ENCODE assay signal across 12 cellular contexts in genomic region chr19:39078436-39079200, GRCh38. TPM values are rescaled to one million over a fixed set of nuclear protein-coding genes. Genes with fewer than 3 reads are reported as not detected.
DNase-seq lines count a peak whose midpoint lies in the region; ATAC-seq and TF ChIP-seq lines count a peak whose summit lies in the region.
"Had no signal": no experiment of that assay in that cellular context is flagged by ENCODE, and none has a peak within 500 bp of the region (broad histone marks: within the 10 kb centered on the region; RNA-seq: fewer than 3 reads in every experiment).

No MANE protein-coding gene starts in this region.

- H3K27ac Mint-ChIP-seq in activated naive CD4-positive, alpha-beta T cell treated with anti-CD3 and anti-CD28 coated beads for 36 hours: no peak overlapping the region

- no peaks in the 10 kb centered on the region for H3K36me3 Mint-ChIP-seq in activated naive CD4-positive, alpha-beta T cell treated with anti-CD3 and anti-CD28 coated beads for 36 hours (ENCODE audit: low read depth)
- H3K36me3 Mint-ChIP-seq: CD4-positive, CD25-positive, alpha-beta regulatory T cell; naive thymus-derived CD8-positive, alpha-beta T cell had no signal

- H3K4me3 Mint-ChIP-seq in activated naive CD4-positive, alpha-beta T cell treated with anti-CD3 and anti-CD28 coated beads for 36 hours: no peak overlapping the region
- H3K4me3 Mint-ChIP-seq: CD4-positive, CD25-positive, alpha-beta regulatory T cell; naive thymus-derived CD8-positive, alpha-beta T cell had no signal

- H3K9me3 Mint-ChIP-seq in activated naive CD4-positive, alpha-beta T cell treated with anti-CD3 and anti-CD28 coated beads for 36 hours: no peaks in the 10 kb centered on the region

- DNase-seq in AG09309 (ENCODE audit: low read depth) (peak; percentile 96), NCI-H226 (peak; percentile 97), dedifferentiated amniotic fluid mesenchymal stem cell (ENCODE audit: extremely low spot score) (peak; percentile 94), medulla oblongata (ENCODE audit: extremely low spot score) (peak; percentile 88), T-helper 9 cell (no peak)
- no peak for DNase-seq in activated naive CD4-positive, alpha-beta T cell treated with anti-CD3 and anti-CD28 coated beads for 36 hours
- DNase-seq: activated effector memory CD4-positive, alpha-beta T cell treated with anti-CD3 and anti-CD28 coated beads, Interleukin-2, amount 50 U/mL, for 16 hours; CD4-positive, CD25-positive, alpha-beta regulatory T cell; glutamatergic neuron; naive thymus-derived CD8-positive, alpha-beta T cell had no signal

- ATAC-seq in HG03139 (IDR thresholded peaks at IDR 0.05; ENCODE audit: unreplicated experiment) (no peak), GM21576 (IDR thresholded peaks at IDR 0.05; ENCODE audit: unreplicated experiment) (no peak)
- ATAC-seq: naive thymus-derived CD8-positive, alpha-beta T cell had no signal

- H3K4me1 Mint-ChIP-seq in activated naive CD4-positive, alpha-beta T cell treated with anti-CD3 and anti-CD28 coated beads for 36 hours (ENCODE audit: low read depth): peaks cover 15% of the 10 kb centered on the region

- peaks cover 18% of the 10 kb centered on the region for H3K27me3 Mint-ChIP-seq in activated naive CD4-positive, alpha-beta T cell treated with anti-CD3 and anti-CD28 coated beads for 36 hours (ENCODE audit: low read depth)

- no peak for TF ChIP-seq CTCF in AG09309 (IDR thresholded peaks at IDR 0.05; ENCODE audit: control insufficient read depth, insufficient read depth, low read depth, low read length, missing control alignments)

- H3K4me3 ChIP-seq in AG09309 (ENCODE audit: control insufficient read depth, low read depth, low read length): no peak overlapping the region

- CTCF ChIA-PET in activated naive CD4-positive, alpha-beta T cell treated with anti-CD3 and anti-CD28 coated beads for 36 hours (lab: Charles Lee): no interaction called here

- intact Hi-C loops in activated naive CD4-positive, alpha-beta T cell treated with anti-CD3 and anti-CD28 coated beads for 36 hours (cut with micrococcal nuclease): no loop called here

RNA-seq across cellular contexts. Expression of gene ACP7, which starts 5.5 kb away (rescaled TPM):
- total RNA-seq in activated naive CD4-positive, alpha-beta T cell treated with anti-CD3 and anti-CD28 coated beads for 36 hours: not detected
- total RNA-seq: CD4-positive, CD25-positive, alpha-beta regulatory T cell; naive thymus-derived CD8-positive, alpha-beta T cell had no signal

RNA-seq across cellular contexts. Expression of gene FBXO27, which starts 46.3 kb away (rescaled TPM):
- 1 to 10 TPM; 1.0 to 1.8 TPM for total RNA-seq in activated naive CD4-positive, alpha-beta T cell treated with anti-CD3 and anti-CD28 coated beads for 36 hours
- total RNA-seq: naive thymus-derived CD8-positive, alpha-beta T cell had no signal

RNA-seq across cellular contexts. Expression of gene PAK4, which starts 47.0 kb away (rescaled TPM):
- total RNA-seq in activated naive CD4-positive, alpha-beta T cell treated with anti-CD3 and anti-CD28 coated beads for 36 hours: 10 to 100 TPM; 16.9 to 18.1 TPM

Comparison
In these comparisons a context has a peak if more than half of its experiments do, and no peak if none do; other contexts are left out.
1. DNase-seq: peak in AG09309 (single experiment), NCI-H226 (single experiment), dedifferentiated amniotic fluid mesenchymal stem cell (single experiment) and medulla oblongata (single experiment); none in T-helper 9 cell (single experiment) and activated naive CD4-positive, alpha-beta T cell treated with anti-CD3 and anti-CD28 coated beads for 36 hours (single experiment).